ENCODE assay signal across 11 cellular contexts in the genomic region with DNA sequence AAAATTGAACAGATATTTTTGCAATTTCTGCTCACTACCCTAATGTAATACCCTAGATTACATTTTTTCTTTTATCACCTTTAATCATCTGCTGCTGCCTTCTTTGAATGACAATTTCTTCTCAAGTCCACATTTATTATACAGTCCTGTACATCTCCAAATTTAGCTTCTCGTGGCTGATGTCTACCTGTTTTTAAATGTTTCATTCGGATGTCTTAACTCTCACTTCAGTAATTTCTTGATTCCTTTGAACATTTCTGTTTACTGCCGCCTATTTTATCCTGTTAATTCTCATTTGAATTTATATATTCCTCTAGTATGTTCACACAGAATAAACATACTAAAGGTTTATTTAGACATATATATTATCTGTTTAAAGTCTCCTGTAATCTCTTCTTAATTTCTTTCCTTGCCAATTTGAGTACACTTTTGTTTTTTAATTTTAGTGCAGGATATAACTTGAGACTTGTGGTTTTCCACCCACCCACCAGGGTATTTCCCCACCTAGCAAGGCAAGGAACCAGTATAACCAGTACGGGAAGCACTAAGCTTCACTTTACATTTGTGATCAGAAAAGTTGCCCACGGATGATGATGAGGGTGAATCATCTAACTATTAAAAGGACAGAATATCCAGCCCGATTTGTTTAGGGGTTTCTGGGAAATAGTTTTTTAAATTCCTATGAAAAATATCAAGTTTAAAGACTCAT. TPM values are rescaled to one million over a fixed set of nuclear protein-coding genes. Genes with fewer than 3 reads are reported as not detected.
DNase-seq lines count a peak whose midpoint lies in the region; ATAC-seq and TF ChIP-seq lines count a peak whose summit lies in the region.
"Had no signal": no experiment of that assay in that cellular context is flagged by ENCODE, and none has a peak within 500 bp of the region (broad histone marks: within the 10 kb centered on the region; RNA-seq: fewer than 3 reads in every experiment).

No MANE protein-coding gene starts in this region.

- TF ChIP-seq CTCF in PC-9 (conservative IDR thresholded peaks at IDR 0.05), result no peak

- peak overlapping the region in 2 of 3 donors; percentile 60 to 80 for H3K27ac Mint-ChIP-seq in CD4-positive, CD25-positive, alpha-beta regulatory T cell

- H3K36me3 ChIP-seq in CD4-positive, CD25-positive, alpha-beta regulatory T cell (ENCODE audit: control insufficient read depth, insufficient read depth, low read length), result no peaks in the 10 kb centered on the region
- H3K36me3 ChIP-seq in PC-9 (ENCODE audit: low read depth), result no peaks in the 10 kb centered on the region

- H3K27me3 Mint-ChIP-seq in CD4-positive, CD25-positive, alpha-beta regulatory T cell, result peaks cover 4% of the 10 kb centered on the region

- peak; percentile 71 to 72 for ATAC-seq in CD4-positive, CD25-positive, alpha-beta regulatory T cell (ENCODE audit: low read depth in 2 of 2)
- peak; percentile 80 for ATAC-seq in GM21423 (IDR thresholded peaks at IDR 0.05; ENCODE audit: unreplicated experiment)
- ATAC-seq in HG03460 (IDR thresholded peaks at IDR 0.05; ENCODE audit: unreplicated experiment), result no peak

- peak in 2 of 3 donors; percentile 8 to 41 for DNase-seq in CD4-positive, CD25-positive, alpha-beta regulatory T cell
- DNase-seq in PC-9, result peak; percentile 13 to 53
- DNase-seq in germinal center (ENCODE audit: low spot score), result peak; percentile 10
- no peak for DNase-seq in OCI-M2 (lab: John Stamatoyannopoulos, UW; ENCODE audit: unreplicated experiment)
- DNase-seq in NCI-H748 (lab: John Stamatoyannopoulos, UW; ENCODE audit: unreplicated experiment), result no peak
- no peak for DNase-seq in T1000 (lab: John Stamatoyannopoulos, UW)
- DNase-seq: Caco-2, NCI-H1105 treated with DMSO at 0.1 percent for 48 hours had no signal

- no peaks in the 10 kb centered on the region for H3K9me2 ChIP-seq in PC-9 (ENCODE audit: insufficient read depth)

- no peak overlapping the region for H2AFZ ChIP-seq in PC-9

- H3F3A ChIP-seq in PC-9 (ENCODE audit: insufficient read depth, low read depth), result no peaks in the 10 kb centered on the region

- CTCF ChIA-PET in PC-9 (lab: Charles Lee), result no interaction called here

- H3K27ac ChIP-seq in CD4-positive, CD25-positive, alpha-beta regulatory T cell (ENCODE audit: insufficient read depth, low read length, poor library complexity, severe bottlenecking), result no peak overlapping the region
- no peak overlapping the region for H3K27ac ChIP-seq in PC-9

- no peaks in the 10 kb centered on the region for H3K36me3 Mint-ChIP-seq in CD4-positive, CD25-positive, alpha-beta regulatory T cell

- H3K4me1 ChIP-seq in CD4-positive, CD25-positive, alpha-beta regulatory T cell (ENCODE audit: control insufficient read depth, insufficient read depth, low read length, poor library complexity, severe bottlenecking), result peaks cover 9% of the 10 kb centered on the region
- H3K4me1 ChIP-seq in PC-9 (replicated peaks; ENCODE audit: insufficient read depth), result peaks cover 15% of the 10 kb centered on the region
- H3K4me1 ChIP-seq: Caco-2 had no signal

- no peaks in the 10 kb centered on the region for H4K20me1 ChIP-seq in PC-9 (ENCODE audit: insufficient read depth)

- no peaks in the 10 kb centered on the region for H3K27me3 ChIP-seq in CD4-positive, CD25-positive, alpha-beta regulatory T cell (ENCODE audit: control insufficient read depth, insufficient read depth, low read length)
- no peaks in the 10 kb centered on the region for H3K27me3 ChIP-seq in PC-9 (ENCODE audit: insufficient read depth, low read depth)

- H3K79me2 ChIP-seq in PC-9 (ENCODE audit: low read depth), result no peaks in the 10 kb centered on the region

- BruUV-seq in PC-9 (replicated peaks; lab: Mats Ljungman, UMichigan), result no TSS peak

- H3K9me3 ChIP-seq in CD4-positive, CD25-positive, alpha-beta regulatory T cell (ENCODE audit: control insufficient read depth in 2 of 2, low read length in 2 of 2), result no peaks in the 10 kb centered on the region
- no peaks in the 10 kb centered on the region for H3K9me3 ChIP-seq in PC-9 (ENCODE audit: insufficient read depth, low read depth)
- H3K9me3 ChIP-seq: Caco-2 had no signal

- peaks cover 10 to 17% (median 11%) of the 10 kb centered on the region in 4 donors for H3K4me1 Mint-ChIP-seq in CD4-positive, CD25-positive, alpha-beta regulatory T cell

- H3K4me3 Mint-ChIP-seq in CD4-positive, CD25-positive, alpha-beta regulatory T cell, result no peak overlapping the region

- peak overlapping the region; percentile 21 for H3K4me3 ChIP-seq in CD4-positive, CD25-positive, alpha-beta regulatory T cell (ENCODE audit: low read depth, low read length)
- H3K4me3 ChIP-seq in PC-9, result no peak overlapping the region

- intact Hi-C loops in PC-9 (cut with micrococcal nuclease; ENCODE audit: unreplicated experiment), result no loop called here

- H3K4me2 ChIP-seq in PC-9, result peak overlapping the region; percentile 21

- POLR2A ChIA-PET in PC-9 (lab: Charles Lee; ENCODE audit: unreplicated experiment), result interaction anchor here (0.6 kb wide), 1 partner anchor 245 kb away, joined by 3 read pairs; no protein-coding TSS in a partner anchor

- H3K9me3 Mint-ChIP-seq in CD4-positive, CD25-positive, alpha-beta regulatory T cell, result peaks cover 0 to 4% (median 1%) of the 10 kb centered on the region in 7 donors

RNA-seq across cellular contexts. Expression of a gene that starts 12.7 kb away (rescaled TPM):
- total RNA-seq in CD4-positive, CD25-positive, alpha-beta regulatory T cell, result not detected
- polyA plus RNA-seq in CD4-positive, CD25-positive, alpha-beta regulatory T cell, result not detected
- total RNA-seq in PC-9 (2021), result not detected in 2 replicates
- total RNA-seq: Caco-2, epithelial cell of proximal tubule had no signal

RNA-seq across cellular contexts. Expression of a gene that starts 36.1 kb away (rescaled TPM):
- total RNA-seq in CD4-positive, CD25-positive, alpha-beta regulatory T cell, result not detected
- not detected for polyA plus RNA-seq in CD4-positive, CD25-positive, alpha-beta regulatory T cell
- total RNA-seq in PC-9 (2021), result not detected in 2 replicates
- total RNA-seq: Caco-2, epithelial cell of proximal tubule had no signal

Comparison
In these comparisons a context has a peak if more than half of its experiments do, and no peak if none do; other contexts are left out.
1. DNase-seq: peak in CD4-positive, CD25-positive, alpha-beta regulatory T cell (2 of 3), PC-9 (2 of 2) and germinal center (single experiment); none in OCI-M2 (single experiment), NCI-H748 (single experiment) and T1000 (single experiment).